In the genomic region with DNA sequence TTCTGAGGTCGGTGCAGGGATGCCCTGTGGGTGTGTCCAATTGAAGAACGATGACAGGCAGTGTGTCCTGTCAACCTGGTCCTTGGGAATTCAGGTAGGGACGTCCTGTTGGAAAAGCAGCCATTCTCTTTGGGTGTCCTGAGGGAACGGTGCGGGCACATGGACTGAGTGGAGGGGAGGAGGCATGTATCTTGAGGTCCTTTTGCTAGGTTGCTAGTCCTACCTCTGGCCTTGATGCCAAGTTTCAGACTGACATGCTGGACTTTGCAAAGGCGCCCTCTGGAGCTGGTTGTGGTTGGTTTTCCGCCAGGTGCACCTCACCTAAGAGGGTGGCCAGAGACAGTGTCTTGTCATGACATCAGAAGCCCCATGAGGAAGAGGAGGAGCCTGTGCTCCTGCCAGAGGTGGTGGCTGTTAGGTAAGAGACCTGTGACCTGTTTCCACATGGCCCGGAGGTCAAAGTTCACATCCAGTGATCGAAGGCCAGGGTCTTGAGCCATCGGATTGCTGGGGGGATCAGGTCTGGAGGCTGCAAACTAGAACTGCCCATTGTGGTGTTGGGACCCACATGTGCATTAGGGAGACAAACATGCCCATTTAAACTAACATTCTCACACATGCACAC, we compare ENCODE assay signal across 26 cellular contexts.
DNase-seq lines count a peak whose midpoint lies in the region; ATAC-seq and TF ChIP-seq lines count a peak whose summit lies in the region.
"Had no signal": no experiment of that assay in that cellular context is flagged by ENCODE, and none has a peak within 500 bp of the region (broad histone marks: within the 10 kb centered on the region; RNA-seq: fewer than 3 reads in every experiment).

No MANE protein-coding gene starts in this region.

- H3K27me3 Mint-ChIP-seq in CD8-positive, alpha-beta T cell (ENCODE audit: low read depth) = no peaks in the 10 kb centered on the region

- no peak overlapping the region for H3K27ac Mint-ChIP-seq in CD8-positive, alpha-beta T cell
- H3K27ac Mint-ChIP-seq: activated naive CD4-positive, alpha-beta T cell treated with anti-CD3 and anti-CD28 coated beads for 36 hours; WTC11 had no signal

- peak in 1 of 7 experiments; percentile 27 for DNase-seq in CD8-positive, alpha-beta T cell
- DNase-seq in adipocyte (ENCODE audit: low read depth) = no peak
- peak in 2 of 3 donors; percentile 15 to 28 for DNase-seq in right lobe of liver
- DNase-seq in dedifferentiated amniotic fluid mesenchymal stem cell (ENCODE audit: extremely low spot score) = no peak
- no peak for DNase-seq in left lung
- DNase-seq: activated CD4-positive, alpha-beta T cell treated with anti-CD3 and anti-CD28 coated beads, Interleukin-2, amount 50 U/mL, for 4 hours; activated naive CD4-positive, alpha-beta T cell treated with anti-CD3 and anti-CD28 coated beads for 36 hours; activated T-cell treated with anti-CD3 and anti-CD28 coated beads, Interleukin-2, amount 50 U/mL, for 4 hours; anterior cingulate cortex; caudate nucleus; heart right ventricle; KG1; left ventricle myocardium inferior; MV-4-11; NCI-H1694; NCI-H2171 treated with DMSO at 0.1 percent for 48 hours; NCI-H526 treated with DMSO at 0.1 percent for 48 hours; RPMI8226; stimulated activated CD4-positive, alpha-beta T cell treated with anti-CD3 and anti-CD28 coated beads, Interleukin-12 subunit alpha, Interleukin-12 subunit beta, amount 100 ng/mL, for 4 hours had no signal

- H3K9ac ChIP-seq in adipocyte (ENCODE audit: low read length) (no peak overlapping the region), skeletal muscle tissue (ENCODE audit: low read depth in 1 of 3, low read length in 3 of 3) (no peak overlapping the region)

- no peak for TF ChIP-seq CTCF in CD8-positive, alpha-beta T cell (IDR thresholded peaks at IDR 0.05)
- TF ChIP-seq CTCF in right lobe of liver (IDR thresholded peaks at IDR 0.05) (no peak), left lung (IDR thresholded peaks at IDR 0.05) (no peak)

- H3K36me3 ChIP-seq in CD8-positive, alpha-beta T cell (ENCODE audit: insufficient read depth, low read length) = peaks cover 89% of the 10 kb centered on the region
- H3K36me3 ChIP-seq in adipocyte (ENCODE audit: control insufficient read depth, insufficient read depth, low read length, severe bottlenecking) = peaks cover 100% of the 10 kb centered on the region
- peaks cover 0 to 61% (median 0%) of the 10 kb centered on the region in 4 donors for H3K36me3 ChIP-seq in right lobe of liver
- peaks cover 98 to 100% (median 100%) of the 10 kb centered on the region in 3 donors for H3K36me3 ChIP-seq in skeletal muscle tissue (ENCODE audit: control insufficient read depth in 3 of 3, insufficient read depth in 3 of 3, low read length in 3 of 3)
- peaks cover 0 to 100% of the 10 kb centered on the region in 2 donors for H3K36me3 ChIP-seq in left lung
- H3K36me3 ChIP-seq: HAP-1 had no signal

- TF ChIP-seq POLR2A in right lobe of liver (IDR thresholded peaks at IDR 0.05) = no peak

- intact Hi-C loops in CD8-positive, alpha-beta T cell (cut with DNase I, micrococcal nuclease) = loop anchor here in 1 of 2 experiments (10.0 kb wide), 1 partner anchor 334 kb away; no protein-coding TSS in a partner anchor
- intact Hi-C loops in right lobe of liver (cut with DNase I) = no loop called here
- intact Hi-C loops in left lung (cut with DNase I) = no loop called here

- H3K27ac ChIP-seq in CD8-positive, alpha-beta T cell (ENCODE audit: low read depth, low read length) = no peak overlapping the region
- no peak overlapping the region for H3K27ac ChIP-seq in right lobe of liver
- H3K27ac ChIP-seq in skeletal muscle tissue (ENCODE audit: low read depth, low read length) = no peak overlapping the region
- no peak overlapping the region for H3K27ac ChIP-seq in left lung
- H3K27ac ChIP-seq: dorsolateral prefrontal cortex, epithelial cell of prostate, heart right ventricle, left ventricle myocardium inferior, stomach had no signal

- no peaks in the 10 kb centered on the region for H3K4me1 ChIP-seq in CD8-positive, alpha-beta T cell (ENCODE audit: insufficient read depth, low read length)
- H3K4me1 ChIP-seq in adipocyte (ENCODE audit: control insufficient read depth, insufficient read depth, low read length) (no peaks in the 10 kb centered on the region), right lobe of liver (no peaks in the 10 kb centered on the region), skeletal muscle tissue (ENCODE audit: control insufficient read depth in 3 of 3, insufficient read depth in 3 of 3, low read length in 3 of 3) (no peaks in the 10 kb centered on the region), left lung (no peaks in the 10 kb centered on the region)
- H3K4me1 ChIP-seq: HAP-1, heart right ventricle, left ventricle myocardium inferior, stomach had no signal

- no peak for ATAC-seq in CD8-positive, alpha-beta T cell
- ATAC-seq in right lobe of liver (no peak), GM18909 (IDR thresholded peaks at IDR 0.05; ENCODE audit: poor library complexity, unreplicated experiment) (no peak), left lung (no peak)
- ATAC-seq: activated T-cell treated with anti-CD3 and anti-CD28 coated beads, Interleukin-2, amount 50 U/mL, for 4 hours; heart right ventricle; WTC11 had no signal

- WGBS in right lobe of liver (ENCODE audit: insufficient coverage, low coverage, low lambda C conversion rate, missing lambda C conversion rate) = 50% methylated on average over 1 of the region's 10 CpGs

- CTCF ChIA-PET in CD8-positive, alpha-beta T cell (lab: Charles Lee) = no interaction called here

- no peaks in the 10 kb centered on the region for H3K4me1 Mint-ChIP-seq in CD8-positive, alpha-beta T cell (ENCODE audit: low read depth)
- H3K4me1 Mint-ChIP-seq: WTC11 had no signal

- H3K4me3 Mint-ChIP-seq in CD8-positive, alpha-beta T cell = no peak overlapping the region
- H3K4me3 Mint-ChIP-seq: activated naive CD4-positive, alpha-beta T cell treated with anti-CD3 and anti-CD28 coated beads for 36 hours; activated T-cell treated with anti-CD3 and anti-CD28 coated beads, Interleukin-2, amount 50 U/mL, for 4 hours; WTC11 had no signal

- H3K9me3 Mint-ChIP-seq in CD8-positive, alpha-beta T cell = peaks cover 65% of the 10 kb centered on the region

- peak overlapping the region; percentile 18 for H3K4me3 ChIP-seq in CD8-positive, alpha-beta T cell (ENCODE audit: low read depth, low read length)
- H3K4me3 ChIP-seq in adipocyte (ENCODE audit: low read length) (peak overlapping the region; percentile 51), right lobe of liver (no peak overlapping the region), skeletal muscle tissue (ENCODE audit: low read length in 3 of 3) (peak overlapping the region; percentile 33 to 51 (median 41)), left lung (no peak overlapping the region)
- H3K4me3 ChIP-seq: dorsolateral prefrontal cortex, HAP-1, heart right ventricle, left ventricle myocardium inferior, stomach had no signal

- H3K9me3 ChIP-seq in CD8-positive, alpha-beta T cell (ENCODE audit: low read length) = peaks cover 98% of the 10 kb centered on the region
- H3K9me3 ChIP-seq in adipocyte (ENCODE audit: control insufficient read depth, low read length) = peaks cover 100% of the 10 kb centered on the region
- peaks cover 0 to 77% (median 34%) of the 10 kb centered on the region in 4 donors for H3K9me3 ChIP-seq in right lobe of liver
- peaks cover 89 to 99% (median 94%) of the 10 kb centered on the region in 3 donors for H3K9me3 ChIP-seq in skeletal muscle tissue (ENCODE audit: control insufficient read depth in 3 of 3, low read length in 3 of 3)
- H3K9me3 ChIP-seq in left lung = peaks cover 0 to 100% of the 10 kb centered on the region in 2 donors

- POLR2A ChIA-PET in CD8-positive, alpha-beta T cell (lab: Charles Lee) = no interaction called here

- H3K36me3 Mint-ChIP-seq in CD8-positive, alpha-beta T cell = peaks cover 99% of the 10 kb centered on the region

- H3K27me3 ChIP-seq in CD8-positive, alpha-beta T cell (ENCODE audit: insufficient read depth, low read length) = no peaks in the 10 kb centered on the region
- no peaks in the 10 kb centered on the region for H3K27me3 ChIP-seq in adipocyte (replicated peaks; ENCODE audit: control insufficient read depth, insufficient read depth, low read length)
- H3K27me3 ChIP-seq in right lobe of liver = no peaks in the 10 kb centered on the region
- H3K27me3 ChIP-seq in skeletal muscle tissue (ENCODE audit: control insufficient read depth in 3 of 3, insufficient read depth in 3 of 3, low read length in 3 of 3) = no peaks in the 10 kb centered on the region
- no peaks in the 10 kb centered on the region for H3K27me3 ChIP-seq in left lung
- H3K27me3 ChIP-seq: dorsolateral prefrontal cortex, heart right ventricle, stomach had no signal

Comparison
In these comparisons a context has a peak if more than half of its experiments do, and no peak if none do; other contexts are left out.
1. DNase-seq: peak in right lobe of liver (2 of 3); none in adipocyte (single experiment), dedifferentiated amniotic fluid mesenchymal stem cell (single experiment) and left lung (0 of 2).
2. H3K4me3 ChIP-seq: peak in CD8-positive, alpha-beta T cell (single experiment), adipocyte (single experiment) and skeletal muscle tissue (3 of 3); none in right lobe of liver (0 of 3) and left lung (0 of 2).